In the genomic region with DNA sequence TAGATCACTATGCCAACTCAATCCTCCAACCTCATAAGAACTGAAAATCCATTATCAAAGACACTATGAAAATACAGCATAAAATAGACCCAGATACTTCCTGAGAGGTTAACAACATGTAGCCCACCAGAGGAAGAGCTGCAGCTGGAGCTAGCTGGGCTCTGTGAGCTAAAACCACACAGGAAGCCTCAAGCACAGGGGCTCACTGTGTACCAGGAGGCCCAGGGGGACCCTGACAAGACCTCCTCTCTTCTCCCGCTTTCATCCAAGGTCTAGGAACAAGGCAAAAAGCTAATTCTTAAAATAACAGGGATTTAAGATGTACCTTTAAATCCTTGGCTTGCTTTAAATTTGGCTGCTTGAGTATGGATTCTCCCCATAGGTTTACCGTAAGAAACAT, we compare ENCODE assay signal across 21 cellular contexts. TPM values are rescaled to one million over a fixed set of nuclear protein-coding genes. Genes with fewer than 3 reads are reported as not detected.
A peak's percentile ranks its signal among the peaks of the same experiment; 100 is the strongest.
DNase-seq lines count a peak whose midpoint lies in the region; ATAC-seq and TF ChIP-seq lines count a peak whose summit lies in the region.
"Had no signal": no experiment of that assay in that cellular context is flagged by ENCODE, and none has a peak within 500 bp of the region (broad histone marks: within the 10 kb centered on the region; RNA-seq: fewer than 3 reads in every experiment).

No MANE protein-coding gene starts in this region.

- no peak overlapping the region for H3K4me3 ChIP-seq in vagina
- H3K4me3 ChIP-seq: GM23338, lower lobe of right lung, skin epidermis, thyroid gland had no signal

- no peaks in the 10 kb centered on the region for H3K36me3 Mint-ChIP-seq in T-cell
- H3K36me3 Mint-ChIP-seq in effector memory CD8-positive, alpha-beta T cell (ENCODE audit: insufficient read depth) = peaks cover 40% of the 10 kb centered on the region

- no peak for TF ChIP-seq POLR2A in vagina (IDR thresholded peaks at IDR 0.05)

- no peaks in the 10 kb centered on the region for H3K9me3 Mint-ChIP-seq in T-cell
- H3K9me3 Mint-ChIP-seq in effector memory CD8-positive, alpha-beta T cell = no peaks in the 10 kb centered on the region
- H3K9me3 Mint-ChIP-seq: GM23338 had no signal

- no peak overlapping the region for H3K27ac ChIP-seq in vagina
- H3K27ac ChIP-seq: lower lobe of right lung, thyroid gland, WERI-Rb-1 had no signal

- H3K4me3 Mint-ChIP-seq in T-cell = peak overlapping the region; percentile 34 to 72 (median 47)
- H3K4me3 Mint-ChIP-seq in effector memory CD8-positive, alpha-beta T cell = peak overlapping the region; percentile 67 to 78
- H3K4me3 Mint-ChIP-seq: GM23338 had no signal

- no peak for TF ChIP-seq CTCF in vagina (IDR thresholded peaks at IDR 0.05)

- H3K4me1 Mint-ChIP-seq in T-cell = peaks cover 24 to 37% (median 35%) of the 10 kb centered on the region in 3 donors
- H3K4me1 Mint-ChIP-seq in effector memory CD8-positive, alpha-beta T cell (ENCODE audit: low read depth in 2 of 2) = peaks cover 36 to 62% of the 10 kb centered on the region in 2 donors

- POLR2A ChIA-PET in T-cell (lab: Charles Lee) = interaction anchor here in 1 of 2 donors (0.6 kb wide), 1 partner anchor 51 kb away, joined by 5 read pairs; no protein-coding TSS in a partner anchor

- peak overlapping the region; percentile 40 to 46 for H3K27ac Mint-ChIP-seq in T-cell
- H3K27ac Mint-ChIP-seq in effector memory CD8-positive, alpha-beta T cell = peak overlapping the region; percentile 86 to 94
- H3K27ac Mint-ChIP-seq: GM23338 had no signal

- ATAC-seq in T-cell (replicated peaks in 1 of 4) (peak; percentile 53 to 69 (median 62)), SK-N-SH treated with all-trans-retinoic acid at 6 μM for 48 hours (no peak)
- peak; percentile 72 for ATAC-seq in effector memory CD8-positive, alpha-beta T cell (replicated peaks)
- ATAC-seq in stimulated activated naive CD8-positive, alpha-beta T cell treated with anti-CD3 and anti-CD28 coated beads, Interleukin-15, Interleukin-2, amounts not matched to agents 100 U/mL and 50 U/mL, for 24 hours = peak; percentile 45
- ATAC-seq: GM23338 had no signal

- no peaks in the 10 kb centered on the region for H3K9me3 ChIP-seq in vagina
- H3K9me3 ChIP-seq: lower lobe of right lung, thyroid gland had no signal

- H3K36me3 ChIP-seq in vagina = no peaks in the 10 kb centered on the region
- H3K36me3 ChIP-seq: lower lobe of right lung, thyroid gland, WERI-Rb-1 had no signal

- no peaks in the 10 kb centered on the region for H3K4me1 ChIP-seq in vagina
- H3K4me1 ChIP-seq: lower lobe of right lung, thyroid gland had no signal

- H3K27me3 Mint-ChIP-seq in T-cell = peaks cover 8% of the 10 kb centered on the region in 2 donors
- H3K27me3 Mint-ChIP-seq in effector memory CD8-positive, alpha-beta T cell = no peaks in the 10 kb centered on the region

- intact Hi-C loops in vagina (cut with DNase I) = no loop called here

- DNase-seq in activated CD8-positive, alpha-beta memory T cell treated with anti-CD3 and anti-CD28 coated beads for 24 hours = peak; percentile 76
- no peak for DNase-seq in activated CD8-positive, alpha-beta memory T cell treated with anti-CD3 and anti-CD28 coated beads, Interleukin-2, amount 50 U/mL, for 48 hours
- DNase-seq in T-cell (peak in 31 of 34 experiments; percentile 22 to 71 (median 38)), HK-2 (ENCODE audit: unreplicated experiment) (no peak), vagina (ENCODE audit: extremely low spot score in 2 of 2) (no peak)
- peak; percentile 40 to 57 (median 43) for DNase-seq in effector memory CD8-positive, alpha-beta T cell
- peak; percentile 46 for DNase-seq in stimulated activated naive CD8-positive, alpha-beta T cell treated with anti-CD3 and anti-CD28 coated beads, Interleukin-15, Interleukin-2, amounts not matched to agents 100 U/mL and 50 U/mL, for 24 hours
- DNase-seq: 8988T; activated CD4-positive, alpha-beta T cell treated with anti-CD3 and anti-CD28 coated beads, Interleukin-2, amount 50 U/mL, for 48 hours; anterior cingulate cortex; C1 segment of cervical spinal cord; DMS 273 treated with DMSO at 0.1 percent for 48 hours; head of caudate nucleus; lower lobe of right lung; NCI-H187 treated with DMSO at 0.1 percent for 48 hours; Right ventricle myocardium superior; thyroid gland; WERI-Rb-1 had no signal

- no peaks in the 10 kb centered on the region for H3K27me3 ChIP-seq in vagina
- H3K27me3 ChIP-seq: thyroid gland had no signal

- CTCF ChIA-PET in T-cell (lab: Charles Lee) = interaction anchor here (0.6 to 2.0 kb wide), 8 partner anchors 67 to 323 kb away, joined by 3 to 10 read pairs (median 4); no protein-coding TSS in a partner anchor

TF ChIP-seq in SK-N-SH treated with all-trans-retinoic acid at 6 μM for 48 hours, 23 proteins besides CTCF, POLR2A, EP300 and RAD21:
- TF ChIP-seq, protein P1, sequence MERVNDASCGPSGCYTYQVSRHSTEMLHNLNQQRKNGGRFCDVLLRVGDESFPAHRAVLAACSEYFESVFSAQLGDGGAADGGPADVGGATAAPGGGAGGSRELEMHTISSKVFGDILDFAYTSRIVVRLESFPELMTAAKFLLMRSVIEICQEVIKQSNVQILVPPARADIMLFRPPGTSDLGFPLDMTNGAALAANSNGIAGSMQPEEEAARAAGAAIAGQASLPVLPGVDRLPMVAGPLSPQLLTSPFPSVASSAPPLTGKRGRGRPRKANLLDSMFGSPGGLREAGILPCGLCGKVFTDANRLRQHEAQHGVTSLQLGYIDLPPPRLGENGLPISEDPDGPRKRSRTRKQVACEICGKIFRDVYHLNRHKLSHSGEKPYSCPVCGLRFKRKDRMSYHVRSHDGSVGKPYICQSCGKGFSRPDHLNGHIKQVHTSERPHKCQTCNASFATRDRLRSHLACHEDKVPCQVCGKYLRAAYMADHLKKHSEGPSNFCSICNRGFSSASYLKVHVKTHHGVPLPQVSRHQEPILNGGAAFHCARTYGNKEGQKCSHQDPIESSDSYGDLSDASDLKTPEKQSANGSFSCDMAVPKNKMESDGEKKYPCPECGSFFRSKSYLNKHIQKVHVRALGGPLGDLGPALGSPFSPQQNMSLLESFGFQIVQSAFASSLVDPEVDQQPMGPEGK (CRISPR knock-in tag; IDR thresholded peaks at IDR 0.05; ENCODE audit: borderline replicate concordance) = no peak
- TF ChIP-seq, protein P2, sequence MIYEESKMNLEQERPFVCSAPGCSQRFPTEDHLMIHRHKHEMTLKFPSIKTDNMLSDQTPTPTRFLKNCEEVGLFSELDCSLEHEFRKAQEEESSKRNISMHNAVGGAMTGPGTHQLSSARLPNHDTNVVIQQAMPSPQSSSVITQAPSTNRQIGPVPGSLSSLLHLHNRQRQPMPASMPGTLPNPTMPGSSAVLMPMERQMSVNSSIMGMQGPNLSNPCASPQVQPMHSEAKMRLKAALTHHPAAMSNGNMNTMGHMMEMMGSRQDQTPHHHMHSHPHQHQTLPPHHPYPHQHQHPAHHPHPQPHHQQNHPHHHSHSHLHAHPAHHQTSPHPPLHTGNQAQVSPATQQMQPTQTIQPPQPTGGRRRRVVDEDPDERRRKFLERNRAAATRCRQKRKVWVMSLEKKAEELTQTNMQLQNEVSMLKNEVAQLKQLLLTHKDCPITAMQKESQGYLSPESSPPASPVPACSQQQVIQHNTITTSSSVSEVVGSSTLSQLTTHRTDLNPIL (CRISPR knock-in tag; IDR thresholded peaks at IDR 0.05; ENCODE audit: low read depth) = no peak
- TF ChIP-seq ZNF565 (CRISPR knock-in tag; conservative IDR thresholded peaks at IDR 0.05; ENCODE audit: low read depth) (no peak), TOX (CRISPR knock-in tag; IDR thresholded peaks at IDR 0.05; ENCODE audit: borderline replicate concordance) (no peak)
- TF ChIP-seq, protein P3, sequence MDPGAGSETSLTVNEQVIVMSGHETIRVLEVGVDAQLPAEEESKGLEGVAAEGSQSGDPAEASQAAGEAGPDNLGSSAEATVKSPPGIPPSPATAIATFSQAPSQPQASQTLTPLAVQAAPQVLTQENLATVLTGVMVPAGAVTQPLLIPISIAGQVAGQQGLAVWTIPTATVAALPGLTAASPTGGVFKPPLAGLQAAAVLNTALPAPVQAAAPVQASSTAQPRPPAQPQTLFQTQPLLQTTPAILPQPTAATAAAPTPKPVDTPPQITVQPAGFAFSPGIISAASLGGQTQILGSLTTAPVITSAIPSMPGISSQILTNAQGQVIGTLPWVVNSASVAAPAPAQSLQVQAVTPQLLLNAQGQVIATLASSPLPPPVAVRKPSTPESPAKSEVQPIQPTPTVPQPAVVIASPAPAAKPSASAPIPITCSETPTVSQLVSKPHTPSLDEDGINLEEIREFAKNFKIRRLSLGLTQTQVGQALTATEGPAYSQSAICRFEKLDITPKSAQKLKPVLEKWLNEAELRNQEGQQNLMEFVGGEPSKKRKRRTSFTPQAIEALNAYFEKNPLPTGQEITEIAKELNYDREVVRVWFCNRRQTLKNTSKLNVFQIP (CRISPR knock-in tag; IDR thresholded peaks at IDR 0.05; ENCODE audit: borderline replicate concordance, low read depth) = no peak

RNA-seq across cellular contexts. Expression of a gene that starts 53.6 kb away (rescaled TPM):
- total RNA-seq in T-cell (1 to 10 TPM in 2 of 5 donors, under 1 TPM in 3; 0.28 to 3.9 (median 0.63) TPM), vagina (1.2 TPM)

RNA-seq across cellular contexts. Expression of a gene that starts 54.2 kb away (rescaled TPM):
- 10 to 100 TPM; 11.6 to 22.9 (median 20.3) TPM for total RNA-seq in T-cell
- total RNA-seq in vagina = 7.9 TPM

Comparison
In these comparisons a context has a peak if more than half of its experiments do, and no peak if none do; other contexts are left out.
1. DNase-seq: peak in activated CD8-positive, alpha-beta memory T cell treated with anti-CD3 and anti-CD28 coated beads for 24 hours (single experiment), T-cell (31 of 34), effector memory CD8-positive, alpha-beta T cell (3 of 3) and stimulated activated naive CD8-positive, alpha-beta T cell treated with anti-CD3 and anti-CD28 coated beads, Interleukin-15, Interleukin-2, amounts not matched to agents 100 U/mL and 50 U/mL, for 24 hours (single experiment); none in activated CD8-positive, alpha-beta memory T cell treated with anti-CD3 and anti-CD28 coated beads, Interleukin-2, amount 50 U/mL, for 48 hours (single experiment), HK-2 (single experiment) and vagina (0 of 2).